Comparison of ENCODE assay signal across 12 cellular contexts in the genomic region with DNA sequence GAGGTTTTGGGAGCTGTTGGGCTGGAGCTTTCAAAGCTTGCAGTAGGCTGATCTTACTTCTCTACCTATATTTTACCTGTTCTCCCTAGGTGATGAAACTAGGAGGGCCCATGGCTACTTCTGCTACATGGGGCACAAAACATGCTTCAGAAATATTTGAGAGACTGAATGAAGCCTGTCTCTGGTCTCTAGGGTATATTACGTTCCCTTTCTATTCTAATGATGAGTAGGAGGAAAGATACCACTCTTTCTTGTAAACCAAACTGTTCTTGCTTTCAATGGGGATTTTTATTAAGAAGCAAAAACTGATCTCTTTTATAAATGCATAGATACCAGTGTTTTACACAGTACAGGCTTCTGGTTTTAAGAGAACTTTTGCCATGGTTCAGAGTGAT.
DNase-seq lines count a peak whose midpoint lies in the region; ATAC-seq, FAIRE-seq and TF ChIP-seq lines count a peak whose summit lies in the region.
"Had no signal": no experiment of that assay in that cellular context is flagged by ENCODE, and none has a peak within 500 bp of the region (broad histone marks: within the 10 kb centered on the region; RNA-seq: fewer than 3 reads in every experiment).

No MANE protein-coding gene starts in this region.

- H3K27me3 Mint-ChIP-seq in natural killer cell (ENCODE audit: low read depth in 2 of 2) = no peaks in the 10 kb centered on the region

- no peak for TF ChIP-seq POLR2A in Peyer's patch (IDR thresholded peaks at IDR 0.05)

- H3K27ac Mint-ChIP-seq in natural killer cell = peak overlapping the region; percentile 19 to 69
- H3K27ac Mint-ChIP-seq: activated T-helper 2 cell treated with anti-CD3 and anti-CD28 coated beads, Interferon-gamma antibody, Interleukin-2, Interleukin-4, amounts not matched to agents 10 μg/mL and 5 μg/mL and 100 μg/mL, durations not matched to agents 14 hours and 24 hours and 36 hours had no signal

- peaks cover 39 to 43% of the 10 kb centered on the region in 2 donors for H3K4me1 Mint-ChIP-seq in natural killer cell

- ATAC-seq in GM21529 (IDR thresholded peaks at IDR 0.05; ENCODE audit: unreplicated experiment) = peak; percentile 54
- no peak for ATAC-seq in natural killer cell
- ATAC-seq in GM18870 (IDR thresholded peaks at IDR 0.05; ENCODE audit: unreplicated experiment) = no peak

- intact Hi-C loops in natural killer cell (cut with micrococcal nuclease) = no loop called here
- intact Hi-C loops in posterior vena cava (cut with DNase I) = no loop called here

- H3K36me3 Mint-ChIP-seq in natural killer cell = no peaks in the 10 kb centered on the region

- H3K4me3 ChIP-seq in Peyer's patch = peak overlapping the region in 2 of 4 donors; percentile 3 to 27
- H3K4me3 ChIP-seq: mucosa of descending colon had no signal

- H3K4me1 ChIP-seq in Peyer's patch = peaks cover 0 to 8% (median 0%) of the 10 kb centered on the region in 4 donors

- H3K9me3 Mint-ChIP-seq in natural killer cell = no peaks in the 10 kb centered on the region
- H3K9me3 Mint-ChIP-seq: activated T-helper 2 cell treated with anti-CD3 and anti-CD28 coated beads, Interferon-gamma antibody, Interleukin-2, Interleukin-4, amounts not matched to agents 10 μg/mL and 5 μg/mL and 100 μg/mL, durations not matched to agents 14 hours and 24 hours and 36 hours had no signal

- FAIRE-seq in RCC 7860 (lab: Jason Lieb, UNC) = no peak

- H3K9me3 ChIP-seq in Peyer's patch = no peaks in the 10 kb centered on the region
- H3K9me3 ChIP-seq: mucosa of descending colon had no signal

- TF ChIP-seq CTCF in Peyer's patch (IDR thresholded peaks at IDR 0.05) (no peak), natural killer cell (IDR thresholded peaks at IDR 0.05) (no peak)

- no peaks in the 10 kb centered on the region for H3K27me3 ChIP-seq in Peyer's patch

- DNase-seq in COLO829 (ENCODE audit: low spot score) = peak; percentile 51
- DNase-seq in Peyer's patch = no peak
- DNase-seq in natural killer cell = no peak
- no peak for DNase-seq in RKO (ENCODE audit: low spot score)
- no peak for DNase-seq in posterior vena cava (ENCODE audit: low spot score)
- no peak for DNase-seq in RCC 7860 (ENCODE audit: low spot score)
- DNase-seq: HCEC 1CT, mucosa of descending colon, SIG-M5 had no signal

- H3K36me3 ChIP-seq in Peyer's patch = no peaks in the 10 kb centered on the region

- peak overlapping the region; percentile 72 for H3K4me3 Mint-ChIP-seq in natural killer cell

- H3K27ac ChIP-seq in Peyer's patch = peak overlapping the region in 3 of 4 donors; percentile 18 to 29 (median 24)
